ENCODE assay signal across 16 cellular contexts in the genomic region with DNA sequence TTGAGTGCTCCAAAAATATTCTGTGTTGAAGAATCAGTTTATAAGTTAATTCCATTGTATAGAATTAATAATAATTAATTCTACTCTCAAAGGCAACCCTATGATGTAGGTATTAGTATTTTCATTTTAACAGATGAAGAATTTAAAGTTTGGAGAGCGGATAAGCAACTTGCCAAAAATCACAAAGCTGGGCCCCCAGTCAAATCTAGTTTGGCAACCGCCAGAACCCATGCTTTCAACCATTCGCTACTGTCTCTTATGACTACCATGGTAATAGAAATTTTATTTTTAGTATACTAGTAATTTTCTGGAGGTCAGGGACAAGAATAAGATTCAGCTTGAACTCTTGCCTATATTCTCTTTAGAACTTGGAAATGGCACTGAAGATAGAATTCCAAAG.
DNase-seq lines count a peak whose midpoint lies in the region; TF ChIP-seq lines count a peak whose summit lies in the region.
"Had no signal": no experiment of that assay in that cellular context is flagged by ENCODE, and none has a peak within 500 bp of the region (broad histone marks: within the 10 kb centered on the region; RNA-seq: fewer than 3 reads in every experiment).

No MANE protein-coding gene starts in this region.

- intact Hi-C loops in adrenal gland (cut with DNase I), result no loop called here
- intact Hi-C loops in left ventricle myocardium inferior (cut with micrococcal nuclease), result no loop called here

- H3K27me3 Mint-ChIP-seq in CD8-positive, alpha-beta memory T cell, result no peaks in the 10 kb centered on the region

- no peaks in the 10 kb centered on the region for H3K79me2 ChIP-seq in ACC112 (ENCODE audit: control insufficient read depth, insufficient read depth, low read length, unreplicated experiment)

- no peak overlapping the region for H2AFZ ChIP-seq in ACC112 (ENCODE audit: low read length, unreplicated experiment)

- WGBS in adrenal gland, 4 donors, result 51 to 54% (median 53%) methylated on average over 3 of the region's 3 CpGs

- peak in 1 of 7 donors; percentile 14 for DNase-seq in adrenal gland
- DNase-seq in left ventricle myocardium inferior, result no peak
- no peak for DNase-seq in CD8-positive, alpha-beta memory T cell
- no peak for DNase-seq in ureter (ENCODE audit: low spot score)
- DNase-seq in Kasumi-1 (lab: John Stamatoyannopoulos, UW), result no peak
- DNase-seq in OCI-M1 (lab: John Stamatoyannopoulos, UW), result no peak
- DNase-seq: AML-193, Calu3, DMS79, NCI-H1436, NCI-H2081, NCI-H510A treated with DMSO at 0.1 percent for 48 hours, RPMI8226 had no signal

- H3K4me1 ChIP-seq in ACC112 (ENCODE audit: control insufficient read depth, insufficient read depth, low read length, unreplicated experiment) (peaks cover 85% of the 10 kb centered on the region), adrenal gland (replicated peaks in 1 of 2) (peaks cover 58 to 71% of the 10 kb centered on the region in 2 donors), left ventricle myocardium inferior (peaks cover 54% of the 10 kb centered on the region), skeletal muscle satellite cell (ENCODE audit: control insufficient read depth, insufficient read depth, low read length) (peaks cover 77% of the 10 kb centered on the region)
- H3K4me1 ChIP-seq in CD8-positive, alpha-beta memory T cell (ENCODE audit: insufficient read depth, low read length), result no peaks in the 10 kb centered on the region

- no peaks in the 10 kb centered on the region for H3K27me3 ChIP-seq in ACC112 (ENCODE audit: insufficient read depth, low read length)
- no peaks in the 10 kb centered on the region for H3K27me3 ChIP-seq in adrenal gland
- no peaks in the 10 kb centered on the region for H3K27me3 ChIP-seq in left ventricle myocardium inferior (ENCODE audit: low read depth)
- no peaks in the 10 kb centered on the region for H3K27me3 ChIP-seq in skeletal muscle satellite cell (ENCODE audit: control insufficient read depth, insufficient read depth, low read length)
- H3K27me3 ChIP-seq in CD8-positive, alpha-beta memory T cell (ENCODE audit: insufficient read depth, low read length, poor library complexity, severe bottlenecking), result no peaks in the 10 kb centered on the region

- peak overlapping the region; percentile 15 for H3K9ac ChIP-seq in skeletal muscle satellite cell (ENCODE audit: low read depth, low read length)

- H3K36me3 ChIP-seq in ACC112 (ENCODE audit: insufficient read depth, low read length), result no peaks in the 10 kb centered on the region
- H3K36me3 ChIP-seq in adrenal gland (replicated peaks in 1 of 2), result no peaks in the 10 kb centered on the region
- H3K36me3 ChIP-seq in left ventricle myocardium inferior, result no peaks in the 10 kb centered on the region
- H3K36me3 ChIP-seq in skeletal muscle satellite cell (ENCODE audit: insufficient read depth, low read length), result no peaks in the 10 kb centered on the region
- H3K36me3 ChIP-seq in CD8-positive, alpha-beta memory T cell (ENCODE audit: insufficient read depth, low read length), result no peaks in the 10 kb centered on the region

- H3K9me3 ChIP-seq in adrenal gland (replicated peaks in 1 of 3) (no peaks in the 10 kb centered on the region), left ventricle myocardium inferior (replicated peaks) (no peaks in the 10 kb centered on the region), skeletal muscle satellite cell (replicated peaks; ENCODE audit: low read length) (no peaks in the 10 kb centered on the region)
- no peaks in the 10 kb centered on the region for H3K9me3 ChIP-seq in CD8-positive, alpha-beta memory T cell (ENCODE audit: low read length)

- CTCF ChIA-PET in CD8-positive, alpha-beta memory T cell (lab: Charles Lee), result no interaction called here

- H3K9me3 Mint-ChIP-seq in CD8-positive, alpha-beta memory T cell, result peaks cover 0 to 5% (median 0%) of the 10 kb centered on the region in 5 donors

- H3K27ac Mint-ChIP-seq in CD8-positive, alpha-beta memory T cell, result no peak overlapping the region
- H3K27ac Mint-ChIP-seq: IgD-negative memory B cell had no signal

- TF ChIP-seq POLR2A in adrenal gland (IDR thresholded peaks at IDR 0.05), result no peak

- H3K4me3 ChIP-seq in ACC112 (ENCODE audit: low read depth, low read length) (peak overlapping the region; percentile 30; the same call in 1 of the 2 replicates), adrenal gland (no peak overlapping the region), left ventricle myocardium inferior (no peak overlapping the region), skeletal muscle satellite cell (ENCODE audit: low read length) (no peak overlapping the region)
- H3K4me3 ChIP-seq in CD8-positive, alpha-beta memory T cell (ENCODE audit: low read length), result no peak overlapping the region

- no peak overlapping the region for H3K4me3 Mint-ChIP-seq in CD8-positive, alpha-beta memory T cell
- H3K4me3 Mint-ChIP-seq: IgD-negative memory B cell had no signal

- H3K36me3 Mint-ChIP-seq in CD8-positive, alpha-beta memory T cell, result no peaks in the 10 kb centered on the region
- H3K36me3 Mint-ChIP-seq: IgD-negative memory B cell had no signal

- peak overlapping the region; percentile 100 for H3K27ac ChIP-seq in ACC112 (ENCODE audit: low read depth, low read length)
- peak overlapping the region in 3 of 5 donors; percentile 56 to 87 (median 86) for H3K27ac ChIP-seq in adrenal gland
- H3K27ac ChIP-seq in left ventricle myocardium inferior (replicated peaks), result peak overlapping the region; percentile 84
- H3K27ac ChIP-seq in CD8-positive, alpha-beta memory T cell (ENCODE audit: low read depth, low read length), result no peak overlapping the region

- H3K4me2 ChIP-seq in skeletal muscle satellite cell (ENCODE audit: low read length), result peak overlapping the region; percentile 3

- TF ChIP-seq CTCF in adrenal gland (IDR thresholded peaks at IDR 0.05) (no peak), left ventricle myocardium inferior (IDR thresholded peaks at IDR 0.05; ENCODE audit: borderline replicate concordance) (no peak)

- no peaks in the 10 kb centered on the region for H3K4me1 Mint-ChIP-seq in CD8-positive, alpha-beta memory T cell
- H3K4me1 Mint-ChIP-seq: IgD-negative memory B cell had no signal

- POLR2A ChIA-PET in CD8-positive, alpha-beta memory T cell (lab: Charles Lee), result no interaction called here
